Comparison of ENCODE assay signal across 8 cellular contexts in genomic region chr1:32651461-32652073, GRCh38. TPM values are rescaled to one million over a fixed set of nuclear protein-coding genes. Genes with fewer than 3 reads are reported as not detected.
DNase-seq lines count a peak whose midpoint lies in the region; ATAC-seq lines count a peak whose summit lies in the region.

No MANE protein-coding gene starts in this region.

- H3K9me3 ChIP-seq in skeletal muscle tissue (ENCODE audit: control insufficient read depth in 3 of 3, low read length in 3 of 3), result no peaks in the 10 kb centered on the region

- H3K4me1 Mint-ChIP-seq in activated T-helper 1 cell treated with anti-CD3 and anti-CD28 coated beads, Interleukin-12 subunit alpha, Interleukin-12 subunit beta, Interleukin-2, Interleukin-4 antibody, amounts not matched to agents 30 ng/mL and 10 ng/mL and 1 ng/mL, durations not matched to agents 14 hours and 24 hours and 36 hours (ENCODE audit: low read depth), result peaks cover 56% of the 10 kb centered on the region

- peaks cover 11 to 29% (median 21%) of the 10 kb centered on the region in 3 donors for H3K36me3 ChIP-seq in skeletal muscle tissue (ENCODE audit: control insufficient read depth in 3 of 3, insufficient read depth in 3 of 3, low read length in 3 of 3)

- H3K27me3 ChIP-seq in skeletal muscle tissue (ENCODE audit: control insufficient read depth in 3 of 3, insufficient read depth in 3 of 3, low read length in 3 of 3), result no peaks in the 10 kb centered on the region

- H3K27me3 Mint-ChIP-seq in activated T-helper 1 cell treated with anti-CD3 and anti-CD28 coated beads, Interleukin-12 subunit alpha, Interleukin-12 subunit beta, Interleukin-2, Interleukin-4 antibody, amounts not matched to agents 30 ng/mL and 10 ng/mL and 1 ng/mL, durations not matched to agents 14 hours and 24 hours and 36 hours (ENCODE audit: insufficient read depth), result peaks cover 2% of the 10 kb centered on the region

- peak overlapping the region; percentile 92 to 97 (median 94) for H3K9ac ChIP-seq in skeletal muscle tissue (ENCODE audit: low read depth in 1 of 3, low read length in 3 of 3)

- H3K4me3 ChIP-seq in skeletal muscle tissue (ENCODE audit: low read length in 3 of 3), result peak overlapping the region; percentile 87 to 92 (median 92)

- ATAC-seq in HG02610 (IDR thresholded peaks at IDR 0.05; ENCODE audit: unreplicated experiment) (peak; percentile 13), left cardiac atrium (peak; percentile 14 to 25), GM19328 (IDR thresholded peaks at IDR 0.05; ENCODE audit: unreplicated experiment) (no peak), HG02938 (IDR thresholded peaks at IDR 0.05; ENCODE audit: unreplicated experiment) (no peak)

- DNase-seq in NCI-H1436 (lab: John Stamatoyannopoulos, UW) (peak; percentile 37), NCI-H1436 treated with DMSO at 0.1 percent for 48 hours (lab: John Stamatoyannopoulos, UW) (no peak), left cardiac atrium (no peak)
- no peak for DNase-seq in activated T-helper 1 cell treated with anti-CD3 and anti-CD28 coated beads, Interleukin-12 subunit alpha, Interleukin-12 subunit beta, Interleukin-2, Interleukin-4 antibody, amounts not matched to agents 30 ng/mL and 10 ng/mL and 1 ng/mL, durations not matched to agents 14 hours and 24 hours and 36 hours (ENCODE audit: low spot score)

- H3K9me3 Mint-ChIP-seq in activated T-helper 1 cell treated with anti-CD3 and anti-CD28 coated beads, Interleukin-12 subunit alpha, Interleukin-12 subunit beta, Interleukin-2, Interleukin-4 antibody, amounts not matched to agents 30 ng/mL and 10 ng/mL and 1 ng/mL, durations not matched to agents 14 hours and 24 hours and 36 hours, result no peaks in the 10 kb centered on the region

- peaks cover 19 to 28% (median 24%) of the 10 kb centered on the region in 3 donors for H3K4me1 ChIP-seq in skeletal muscle tissue (ENCODE audit: control insufficient read depth in 3 of 3, insufficient read depth in 3 of 3, low read length in 3 of 3)

- peaks cover 46% of the 10 kb centered on the region for H3K36me3 Mint-ChIP-seq in activated T-helper 1 cell treated with anti-CD3 and anti-CD28 coated beads, Interleukin-12 subunit alpha, Interleukin-12 subunit beta, Interleukin-2, Interleukin-4 antibody, amounts not matched to agents 30 ng/mL and 10 ng/mL and 1 ng/mL, durations not matched to agents 14 hours and 24 hours and 36 hours (ENCODE audit: low read depth)

- H3K4me3 Mint-ChIP-seq in activated T-helper 1 cell treated with anti-CD3 and anti-CD28 coated beads, Interleukin-12 subunit alpha, Interleukin-12 subunit beta, Interleukin-2, Interleukin-4 antibody, amounts not matched to agents 30 ng/mL and 10 ng/mL and 1 ng/mL, durations not matched to agents 14 hours and 24 hours and 36 hours, result peak overlapping the region; percentile 94

- intact Hi-C loops in activated T-helper 1 cell treated with anti-CD3 and anti-CD28 coated beads, Interleukin-12 subunit alpha, Interleukin-12 subunit beta, Interleukin-2, Interleukin-4 antibody, amounts not matched to agents 30 ng/mL and 10 ng/mL and 1 ng/mL, durations not matched to agents 14 hours and 24 hours and 36 hours (cut with micrococcal nuclease), result loop anchor here (1.0 to 5.0 kb wide), 6 partner anchors 29 to 1354 kb away; partner anchors contain the start of genes HDAC1, S100PBP, SNRNP40 and YARS1
- intact Hi-C loops in left cardiac atrium (cut with DNase I), result no loop called here

- peak overlapping the region; percentile 100 for H3K27ac ChIP-seq in skeletal muscle tissue (ENCODE audit: low read depth, low read length)

- H3K27ac Mint-ChIP-seq in activated T-helper 1 cell treated with anti-CD3 and anti-CD28 coated beads, Interleukin-12 subunit alpha, Interleukin-12 subunit beta, Interleukin-2, Interleukin-4 antibody, amounts not matched to agents 30 ng/mL and 10 ng/mL and 1 ng/mL, durations not matched to agents 14 hours and 24 hours and 36 hours, result peak overlapping the region; percentile 100

RNA-seq across cellular contexts. Expression of gene RBBP4, which starts 0.6 kb away (rescaled TPM):
- total RNA-seq in activated T-helper 1 cell treated with anti-CD3 and anti-CD28 coated beads, Interleukin-12 subunit alpha, Interleukin-12 subunit beta, Interleukin-2, Interleukin-4 antibody, amounts not matched to agents 30 ng/mL and 10 ng/mL and 1 ng/mL, durations not matched to agents 14 hours and 24 hours and 36 hours, result 315 TPM in 2 replicates
- total RNA-seq in left cardiac atrium (100 to 1,000 TPM in 1 of 2 donors, 10 to 100 TPM in 1; 95.8 to 108 TPM), skeletal muscle tissue (104 TPM)

RNA-seq across cellular contexts. Expression of gene ZBTB8OS, which starts 1.2 kb away (rescaled TPM):
- total RNA-seq in activated T-helper 1 cell treated with anti-CD3 and anti-CD28 coated beads, Interleukin-12 subunit alpha, Interleukin-12 subunit beta, Interleukin-2, Interleukin-4 antibody, amounts not matched to agents 30 ng/mL and 10 ng/mL and 1 ng/mL, durations not matched to agents 14 hours and 24 hours and 36 hours, result 49.7 and 53.3 TPM in 2 replicates
- 10 to 100 TPM; 26.2 to 32.7 TPM for total RNA-seq in left cardiac atrium
- 15.7 TPM for total RNA-seq in skeletal muscle tissue

RNA-seq across cellular contexts. Expression of gene SYNC, which starts 51.0 kb away (rescaled TPM):
- 0.05 TPM in 1 of 2 replicates, not detected in the other for total RNA-seq in activated T-helper 1 cell treated with anti-CD3 and anti-CD28 coated beads, Interleukin-12 subunit alpha, Interleukin-12 subunit beta, Interleukin-2, Interleukin-4 antibody, amounts not matched to agents 30 ng/mL and 10 ng/mL and 1 ng/mL, durations not matched to agents 14 hours and 24 hours and 36 hours
- total RNA-seq in left cardiac atrium (10 to 100 TPM; 14.5 to 15.8 TPM), skeletal muscle tissue (38.6 TPM)

Comparison
In these comparisons a context has a peak if more than half of its experiments do, and no peak if none do; other contexts are left out.
1. ATAC-seq: peak in HG02610 (single experiment) and left cardiac atrium (2 of 2); none in GM19328 (single experiment) and HG02938 (single experiment).
2. RNA of gene SYNC, which starts 51.0 kb away (total RNA-seq): 38.6 TPM in skeletal muscle tissue (single experiment) and 14.5 to 15.8 TPM in left cardiac atrium; 0.05 TPM in activated T-helper 1 cell treated with anti-CD3 and anti-CD28 coated beads, Interleukin-12 subunit alpha, Interleukin-12 subunit beta, Interleukin-2, Interleukin-4 antibody, amounts not matched to agents 30 ng/mL and 10 ng/mL and 1 ng/mL, durations not matched to agents 14 hours and 24 hours and 36 hours; every median in the first group is over 10 times any median in the second.